Comparison of ENCODE assay signal across 12 cellular contexts in the genomic region with DNA sequence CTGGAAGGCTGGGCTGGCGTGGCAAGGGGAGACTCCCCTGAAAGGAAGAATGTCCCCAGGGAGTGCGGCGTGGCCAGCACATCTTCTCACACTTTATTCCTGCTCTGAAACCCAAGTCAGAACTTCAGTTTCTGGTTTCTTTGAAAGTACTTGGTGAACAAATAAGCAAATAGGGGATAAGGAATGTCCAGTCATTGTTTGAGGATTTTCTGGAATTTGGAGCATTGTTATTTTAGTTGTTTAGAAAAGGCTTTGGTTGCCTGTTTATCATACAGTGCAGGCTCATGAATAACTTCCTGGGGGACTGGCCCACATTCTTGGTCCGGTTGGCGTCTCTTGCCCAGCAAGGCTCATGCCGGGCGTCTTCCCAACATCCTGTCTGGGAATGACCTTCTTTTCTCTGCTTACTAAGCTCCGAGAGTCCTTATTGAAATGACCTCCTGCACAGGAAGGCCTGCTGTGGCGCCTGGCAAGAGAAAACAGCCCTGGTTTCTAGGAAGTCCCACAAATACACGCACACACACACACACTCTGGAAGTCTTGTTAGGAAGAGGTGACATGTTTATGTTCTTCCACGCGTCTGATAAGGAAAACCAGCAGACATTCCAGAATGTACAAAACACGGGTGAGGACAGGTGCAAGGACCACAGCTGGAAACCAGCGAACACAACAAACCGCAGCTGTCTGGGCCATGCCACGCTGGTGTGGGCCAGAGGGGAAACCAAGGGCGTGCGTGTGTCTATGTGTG.
DNase-seq lines count a peak whose midpoint lies in the region; ATAC-seq and TF ChIP-seq lines count a peak whose summit lies in the region.
"Had no signal": no experiment of that assay in that cellular context is flagged by ENCODE, and none has a peak within 500 bp of the region (broad histone marks: within the 10 kb centered on the region; RNA-seq: fewer than 3 reads in every experiment).

No MANE protein-coding gene starts in this region.

- no peak overlapping the region for H3K4me3 Mint-ChIP-seq in neural progenitor cell

- CTCF ChIA-PET in Panc1 (lab: Charles Lee) (no interaction called here), GM10248 (lab: Yijun Ruan, JAX) (no interaction called here)

- peak; percentile 84 for ATAC-seq in Panc1

- no peak for TF ChIP-seq POLR2A in thyroid gland (IDR thresholded peaks at IDR 0.05)

- H3K27ac Mint-ChIP-seq in neural progenitor cell, result peak overlapping the region; percentile 19

- H2AFZ ChIP-seq in fibroblast of lung (ENCODE audit: low read length) (no peak overlapping the region), neural progenitor cell (replicated peaks) (no peak overlapping the region)

- H3K79me2 ChIP-seq in fibroblast of lung (ENCODE audit: control insufficient read depth, insufficient read depth, low read length) (no peaks in the 10 kb centered on the region), neural progenitor cell (ENCODE audit: low read depth) (no peaks in the 10 kb centered on the region)

- intact Hi-C loops in Panc1 (cut with micrococcal nuclease; ENCODE audit: unreplicated experiment), result no loop called here
- intact Hi-C loops in thyroid gland (cut with DNase I), result no loop called here

- H3K36me3 ChIP-seq in Panc1 (ENCODE audit: control insufficient read depth, insufficient read depth, low read length) (no peaks in the 10 kb centered on the region), fibroblast of lung (ENCODE audit: control insufficient read depth, insufficient read depth, low read length) (no peaks in the 10 kb centered on the region), neural progenitor cell (no peaks in the 10 kb centered on the region), thyroid gland (no peaks in the 10 kb centered on the region)
- H3K36me3 ChIP-seq: neutrophil, uterus had no signal

- H3K4me1 ChIP-seq in Panc1 (ENCODE audit: control insufficient read depth, insufficient read depth, low read length), result 0 out of 2 replicates have a peak, but pooled peaks cover 6% of the 10 kb centered on the region
- peaks cover 36% of the 10 kb centered on the region for H3K4me1 ChIP-seq in fibroblast of lung (ENCODE audit: control insufficient read depth, extremely low read depth, insufficient read depth, low read length)
- peaks cover 42% of the 10 kb centered on the region for H3K4me1 ChIP-seq in neural progenitor cell
- peaks cover 5 to 28% of the 10 kb centered on the region in 2 donors for H3K4me1 ChIP-seq in thyroid gland
- H3K4me1 ChIP-seq: uterus had no signal

- H3K27me3 Mint-ChIP-seq in neural progenitor cell (ENCODE audit: insufficient read depth, low read depth), result no peaks in the 10 kb centered on the region

- POLR2A ChIA-PET in Panc1 (lab: Charles Lee) (no interaction called here), GM10248 (lab: Yijun Ruan, JAX) (no interaction called here)

- H3K36me3 Mint-ChIP-seq in neural progenitor cell, result no peaks in the 10 kb centered on the region

- H4K20me1 ChIP-seq in fibroblast of lung (ENCODE audit: control insufficient read depth, extremely low read depth, insufficient read depth, low read length) (no peaks in the 10 kb centered on the region), neural progenitor cell (ENCODE audit: low read depth) (no peaks in the 10 kb centered on the region)

- no peak overlapping the region for H3K4me3 ChIP-seq in Panc1 (ENCODE audit: low read depth in 2 of 2, low read length in 2 of 2)
- H3K4me3 ChIP-seq in fibroblast of lung (replicated peaks in 1 of 4; ENCODE audit: control extremely low read depth in 1 of 4, insufficient read depth in 1 of 4, low read depth in 3 of 4, low read length in 4 of 4), result no peak overlapping the region
- no peak overlapping the region for H3K4me3 ChIP-seq in neural progenitor cell
- no peak overlapping the region for H3K4me3 ChIP-seq in thyroid gland (replicated peaks in 1 of 3)
- H3K4me3 ChIP-seq: uterus had no signal

- peaks cover 37% of the 10 kb centered on the region for H3K4me1 Mint-ChIP-seq in neural progenitor cell

- H3K9me3 Mint-ChIP-seq in neural progenitor cell, result no peaks in the 10 kb centered on the region

- H3K9ac ChIP-seq in fibroblast of lung (ENCODE audit: insufficient read depth, low read length) (peak overlapping the region; percentile 17), neural progenitor cell (no peak overlapping the region)

- no peak overlapping the region for H3K27ac ChIP-seq in Panc1 (ENCODE audit: low read length)
- H3K27ac ChIP-seq in fibroblast of lung (ENCODE audit: insufficient read depth, low read length), result peak overlapping the region; percentile 80
- H3K27ac ChIP-seq in neural progenitor cell, result no peak overlapping the region
- H3K27ac ChIP-seq in thyroid gland, result no peak overlapping the region
- H3K27ac ChIP-seq: neutrophil had no signal

- 78 to 79% methylated on average over 18 of the region's 18 CpGs for WGBS in thyroid gland, 2 donors

- in situ Hi-C loops in Panc1 (cut with HindIII; ENCODE audit: low pct_unique_long_range_greater_than_20kb, low sequenced_read_pairs), result no loop called here

- TF ChIP-seq CTCF in AG09319 (IDR thresholded peaks at IDR 0.05; ENCODE audit: low read depth, low read length) (no peak), Panc1 (IDR thresholded peaks at IDR 0.05) (no peak), fibroblast of lung (conservative IDR thresholded peaks at IDR 0.05 in 1 of 2, IDR thresholded peaks at IDR 0.05 in 1 of 2; ENCODE audit: low read depth in 1 of 2, low read length in 2 of 2) (no peak), neural progenitor cell (IDR thresholded peaks at IDR 0.05) (no peak), thyroid gland (IDR thresholded peaks at IDR 0.05) (no peak), GM10248 (IDR thresholded peaks at IDR 0.05; ENCODE audit: control extremely low read depth, extremely low read depth, low read depth, missing control alignments) (no peak)

- H3K9me3 ChIP-seq in Panc1 (ENCODE audit: control insufficient read depth, insufficient read depth, low read depth, low read length) (no peaks in the 10 kb centered on the region), fibroblast of lung (ENCODE audit: control insufficient read depth, insufficient read depth, low read depth, low read length) (no peaks in the 10 kb centered on the region), neural progenitor cell (ENCODE audit: low read depth) (no peaks in the 10 kb centered on the region), thyroid gland (no peaks in the 10 kb centered on the region)
- H3K9me3 ChIP-seq: neutrophil, uterus had no signal

- no peaks in the 10 kb centered on the region for H3K27me3 ChIP-seq in Panc1 (ENCODE audit: control insufficient read depth, insufficient read depth, low read length)
- H3K27me3 ChIP-seq in fibroblast of lung (ENCODE audit: control insufficient read depth, insufficient read depth, low read length), result no peaks in the 10 kb centered on the region
- H3K27me3 ChIP-seq in neural progenitor cell, result no peaks in the 10 kb centered on the region
- no peaks in the 10 kb centered on the region for H3K27me3 ChIP-seq in thyroid gland
- H3K27me3 ChIP-seq: neutrophil, uterus had no signal

- BruUV-seq in Panc1 (replicated peaks; lab: Mats Ljungman, UMichigan), result no TSS peak

- H3K4me2 ChIP-seq in fibroblast of lung (ENCODE audit: extremely low read depth, insufficient read depth, low read length) (peak overlapping the region; percentile 62), neural progenitor cell (no peak overlapping the region)

- DNase-seq in AG09319 (ENCODE audit: extremely low read depth, low read depth) (peak; percentile 78), Panc1 (ENCODE audit: low read depth, low spot score) (no peak), fibroblast of lung (ENCODE audit: low read depth in 2 of 2) (peak; percentile 50 to 98), neural progenitor cell (ENCODE audit: low spot score) (peak; percentile 47), thyroid gland (no peak), COLO829 (ENCODE audit: low spot score) (no peak), GM10248 (ENCODE audit: extremely low spot score) (no peak)
- DNase-seq in effector CD4-positive, alpha-beta T cell, result no peak
- DNase-seq: cerebellar nuclear complex, NCI-H1105 treated with DMSO at 0.1 percent for 48 hours had no signal

- H3F3A ChIP-seq in neural progenitor cell (ENCODE audit: low read depth), result peaks cover 13% of the 10 kb centered on the region

Comparison
In these comparisons a context has a peak if more than half of its experiments do, and no peak if none do; other contexts are left out.
1. DNase-seq: peak in AG09319 (single experiment), fibroblast of lung (2 of 2) and neural progenitor cell (single experiment); none in Panc1 (single experiment), thyroid gland (0 of 2), COLO829 (single experiment), effector CD4-positive, alpha-beta T cell (single experiment) and GM10248 (single experiment).